ENCODE assay signal across 2 cellular contexts in the genomic region with DNA sequence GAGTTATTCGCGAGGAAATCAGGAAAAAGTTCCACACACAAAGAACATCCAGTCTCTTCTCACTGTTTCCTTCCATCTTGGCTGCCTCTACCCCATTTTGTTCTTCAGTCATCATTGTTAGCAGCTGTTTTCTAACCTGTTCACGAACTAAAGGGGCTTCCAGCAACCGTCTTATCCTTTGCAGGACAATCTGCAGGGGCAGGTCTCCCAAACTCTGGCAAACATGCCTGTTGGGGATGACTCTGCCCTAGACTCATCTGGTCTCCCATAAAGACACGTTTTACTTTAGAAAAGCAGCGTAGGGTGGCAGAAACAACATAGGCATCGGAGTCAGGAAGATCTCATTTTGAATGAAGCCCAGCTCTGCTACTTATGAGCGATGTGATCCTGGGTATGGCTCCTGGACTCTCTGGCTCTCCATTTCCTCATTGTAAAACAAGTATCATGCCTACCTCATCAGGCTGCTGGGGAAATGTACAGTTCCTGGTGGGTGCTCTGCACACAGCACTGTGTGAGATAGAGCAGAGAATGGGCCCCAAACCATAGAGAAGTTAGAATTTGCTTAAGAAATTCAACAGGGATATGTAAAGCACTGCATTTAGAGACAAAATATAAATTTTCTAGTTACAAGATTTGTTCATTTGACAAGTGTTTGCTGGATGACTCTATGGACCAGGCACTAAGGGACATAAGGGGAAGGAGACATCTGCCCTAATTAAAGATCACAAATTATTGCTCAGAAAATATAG.
A peak's percentile ranks its signal among the peaks of the same experiment; 100 is the strongest.
TF ChIP-seq lines count a peak whose summit lies in the region.

No MANE protein-coding gene starts in this region.

TF ChIP-seq in GM23338, 12 proteins besides CTCF, POLR2A, EP300 and RAD21:
- TF ChIP-seq EZH2 (IDR thresholded peaks at IDR 0.05; ENCODE audit: low read depth, unreplicated experiment) (peak; percentile 52), EZH2phosphoT487 (IDR thresholded peaks at IDR 0.05; ENCODE audit: unreplicated experiment) (peak; percentile 29), JUNB (IDR thresholded peaks at IDR 0.05; ENCODE audit: unreplicated experiment) (no peak)

TF ChIP-seq in GM12878, 131 proteins besides CTCF, POLR2A, EP300 and RAD21:
- TF ChIP-seq EZH2 (IDR thresholded peaks at IDR 0.05; ENCODE audit: borderline replicate concordance, control insufficient read depth, low read depth, low read length) = 0 out of 2 replicates have a peak, but pooled peaks have one; percentile 26
- no peak for TF ChIP-seq NKRF (conservative IDR thresholded peaks at IDR 0.05)
